Comparison of ENCODE assay signal across 20 cellular contexts in genomic region chr2:127403460-127403859, GRCh38. TPM values are rescaled to one million over a fixed set of nuclear protein-coding genes. Genes with fewer than 3 reads are reported as not detected.
"Had no signal": no experiment of that assay in that cellular context is flagged by ENCODE, and none has a peak within 500 bp of the region (broad histone marks: within the 10 kb centered on the region; RNA-seq: fewer than 3 reads in every experiment).

No MANE protein-coding gene starts in this region.

- H3K9me3 Mint-ChIP-seq: activated B cell treated with CpG ODN at 0.5 μM for 24 hours; activated naive CD8-positive, alpha-beta T cell treated with anti-CD3 and anti-CD28 coated beads for 36 hours; activated T-helper 1 cell treated with anti-CD3 and anti-CD28 coated beads, Interleukin-12 subunit alpha, Interleukin-12 subunit beta, Interleukin-2, Interleukin-4 antibody, amounts not matched to agents 30 ng/mL and 10 ng/mL and 1 ng/mL, durations not matched to agents 14 hours and 24 hours and 36 hours; central memory CD8-positive, alpha-beta T cell; naive thymus-derived CD4-positive, alpha-beta T cell; T-helper 1 cell treated with Interleukin-12 subunit alpha and Interleukin-12 subunit beta and Interleukin-4 antibody, amounts not matched to agents 30 μg/mL and 1 μg/mL, for 36 hours had no signal

- H3K4me3 ChIP-seq: gastroesophageal sphincter, lung, transverse colon had no signal

- H3K4me1 Mint-ChIP-seq: central memory CD8-positive, alpha-beta T cell had no signal

- H3K36me3 ChIP-seq: brain microvascular endothelial cell, gastroesophageal sphincter, neutrophil, transverse colon had no signal

- H3K4me3 Mint-ChIP-seq: activated B cell treated with CpG ODN at 0.5 μM for 24 hours; activated naive CD8-positive, alpha-beta T cell treated with anti-CD3 and anti-CD28 coated beads for 36 hours; activated T-helper 1 cell treated with anti-CD3 and anti-CD28 coated beads, Interleukin-12 subunit alpha, Interleukin-12 subunit beta, Interleukin-2, Interleukin-4 antibody, amounts not matched to agents 30 ng/mL and 10 ng/mL and 1 ng/mL, durations not matched to agents 14 hours and 24 hours and 36 hours; central memory CD8-positive, alpha-beta T cell; naive thymus-derived CD4-positive, alpha-beta T cell; T-helper 1 cell treated with Interleukin-12 subunit alpha and Interleukin-12 subunit beta and Interleukin-4 antibody, amounts not matched to agents 30 μg/mL and 1 μg/mL, for 36 hours had no signal

- FAIRE-seq: TTC549 had no signal

- H3K27me3 Mint-ChIP-seq: activated B cell treated with CpG ODN at 0.5 μM for 24 hours; central memory CD8-positive, alpha-beta T cell had no signal

- H3K36me3 Mint-ChIP-seq: activated naive CD8-positive, alpha-beta T cell treated with anti-CD3 and anti-CD28 coated beads for 36 hours; naive thymus-derived CD4-positive, alpha-beta T cell had no signal

- H3K27ac ChIP-seq: brain microvascular endothelial cell, gastroesophageal sphincter, neutrophil had no signal

- H3K9me3 ChIP-seq: gastroesophageal sphincter, neutrophil, transverse colon had no signal

- DNase-seq: activated B cell treated with CpG ODN at 0.5 μM for 24 hours; activated CD4-positive, alpha-beta T cell treated with anti-CD3 and anti-CD28 coated beads for 48 hours; activated CD8-positive, alpha-beta memory T cell treated with anti-CD3 and anti-CD28 coated beads for 24 hours; activated naive CD8-positive, alpha-beta T cell treated with anti-CD3 and anti-CD28 coated beads for 36 hours; brain microvascular endothelial cell; erythroblast; naive thymus-derived CD4-positive, alpha-beta T cell; retina; stimulated activated CD4-positive, alpha-beta T cell treated with anti-CD3 and anti-CD28 coated beads, Interleukin-4, amount 100 ng/mL, for 4 hours; stimulated activated CD8-positive, alpha-beta memory T cell treated with anti-CD3 and anti-CD28 coated beads, Interleukin-4, amount 100 ng/mL, for 48 hours; stimulated activated naive CD8-positive, alpha-beta T cell treated with anti-CD3 and anti-CD28 coated beads, Interleukin-15, Interleukin-2, amounts not matched to agents 100 U/mL and 50 U/mL, for 24 hours; transverse colon had no signal

- H3K27ac Mint-ChIP-seq: activated B cell treated with CpG ODN at 0.5 μM for 24 hours; activated naive CD8-positive, alpha-beta T cell treated with anti-CD3 and anti-CD28 coated beads for 36 hours; activated T-helper 1 cell treated with anti-CD3 and anti-CD28 coated beads, Interleukin-12 subunit alpha, Interleukin-12 subunit beta, Interleukin-2, Interleukin-4 antibody, amounts not matched to agents 30 ng/mL and 10 ng/mL and 1 ng/mL, durations not matched to agents 14 hours and 24 hours and 36 hours; naive thymus-derived CD4-positive, alpha-beta T cell; T-helper 1 cell treated with Interleukin-12 subunit alpha and Interleukin-12 subunit beta and Interleukin-4 antibody, amounts not matched to agents 30 μg/mL and 1 μg/mL, for 36 hours had no signal

- ATAC-seq: gastroesophageal sphincter; naive thymus-derived CD4-positive, alpha-beta T cell; stimulated activated naive CD8-positive, alpha-beta T cell treated with anti-CD3 and anti-CD28 coated beads, Interleukin-15, Interleukin-2, amounts not matched to agents 100 U/mL and 50 U/mL, for 24 hours had no signal

- H3K27me3 ChIP-seq: brain microvascular endothelial cell, gastroesophageal sphincter, neutrophil, transverse colon had no signal

RNA-seq across cellular contexts. Expression of gene PROC, which starts 14.8 kb away (rescaled TPM):
- total RNA-seq: activated B cell treated with CpG ODN at 0.5 μM for 24 hours; activated naive CD8-positive, alpha-beta T cell treated with anti-CD3 and anti-CD28 coated beads for 36 hours; gastroesophageal sphincter; skeletal muscle tissue had no signal
- polyA plus RNA-seq: naive thymus-derived CD4-positive, alpha-beta T cell had no signal
